1 cellular context compared by ENCODE assay signal in genomic region chr10:11715815-11716494, GRCh38.
TF ChIP-seq lines count a peak whose summit lies in the region.

No MANE protein-coding gene starts in this region.

TF ChIP-seq in HepG2, 621 proteins besides CTCF, POLR2A, EP300 and RAD21 (continued from another document and continues in another):
- TF ChIP-seq BRF2 (CRISPR knock-in tag; IDR thresholded peaks at IDR 0.05) (peak; percentile 63), ZNF18 (CRISPR knock-in tag; IDR thresholded peaks at IDR 0.05; ENCODE audit: insufficient replicate concordance) (peak; percentile 69), ARNT2 (CRISPR knock-in tag; IDR thresholded peaks at IDR 0.05; ENCODE audit: low read depth) (no peak), TCF7 (IDR thresholded peaks at IDR 0.05; ENCODE audit: low read depth) (peak; percentile 62), MTA1 (CRISPR knock-in tag; IDR thresholded peaks at IDR 0.05; ENCODE audit: borderline replicate concordance) (no peak; the same call in 1 of the 2 replicates), FOXA1 (IDR thresholded peaks at IDR 0.05) (peak; percentile 44; the same call in 1 of the 2 replicates), FOXA1 (CRISPR knock-in tag; IDR thresholded peaks at IDR 0.05) (peak; percentile 89), YEATS4 (CRISPR knock-in tag; IDR thresholded peaks at IDR 0.05; ENCODE audit: borderline replicate concordance) (peak; percentile 75; the same call in 1 of the 2 replicates), GRHL1 (CRISPR knock-in tag; conservative IDR thresholded peaks at IDR 0.05) (no peak), STAT5B (CRISPR knock-in tag; IDR thresholded peaks at IDR 0.05) (no peak; the same call in 1 of the 2 replicates), MEIS1 (CRISPR knock-in tag; IDR thresholded peaks at IDR 0.05; ENCODE audit: borderline replicate concordance) (peak; percentile 65; the same call in 1 of the 2 replicates), ZNF597 (CRISPR knock-in tag; IDR thresholded peaks at IDR 0.05) (no peak), ZXDC (CRISPR knock-in tag; IDR thresholded peaks at IDR 0.05) (peak; percentile 66; the same call in 1 of the 2 replicates), THAP7 (CRISPR knock-in tag; IDR thresholded peaks at IDR 0.05) (no peak), PRMT3 (CRISPR knock-in tag; IDR thresholded peaks at IDR 0.05; ENCODE audit: borderline replicate concordance, low read depth) (0 out of 2 replicates have a peak, but pooled peaks have one; percentile 51), ZBTB39 (CRISPR knock-in tag; IDR thresholded peaks at IDR 0.05) (peak; percentile 57; the same call in 1 of the 2 replicates), ZSCAN9 (CRISPR knock-in tag; IDR thresholded peaks at IDR 0.05; ENCODE audit: borderline replicate concordance) (no peak), GABPB1 (CRISPR knock-in tag; IDR thresholded peaks at IDR 0.05) (peak; percentile 38; the same call in 1 of the 2 replicates), ZNF780A (CRISPR knock-in tag; IDR thresholded peaks at IDR 0.05) (0 out of 2 replicates have a peak, but pooled peaks have one; percentile 44), REST (IDR thresholded peaks at IDR 0.05; ENCODE audit: borderline replicate concordance in 1 of 2, low read depth in 1 of 2, low read length in 2 of 2) (peak in 1 of 2 experiments; percentile 58; a peak in 1 of 4 replicates), ZNF879 (CRISPR knock-in tag; IDR thresholded peaks at IDR 0.05) (no peak), POLR2AphosphoS5 (IDR thresholded peaks at IDR 0.05; ENCODE audit: low read depth, low read length) (0 out of 2 replicates have a peak, but pooled peaks have one; percentile 13), ZNF138 (CRISPR knock-in tag; IDR thresholded peaks at IDR 0.05; ENCODE audit: low read depth) (no peak), MEIS2 (CRISPR knock-in tag; IDR thresholded peaks at IDR 0.05) (peak; percentile 95), MIER3 (CRISPR knock-in tag; IDR thresholded peaks at IDR 0.05; ENCODE audit: borderline replicate concordance) (peak; percentile 89), ZFP82 (CRISPR knock-in tag; IDR thresholded peaks at IDR 0.05; ENCODE audit: borderline replicate concordance) (peak; percentile 73; the same call in 1 of the 2 replicates), NFIB (CRISPR knock-in tag; IDR thresholded peaks at IDR 0.05; ENCODE audit: borderline replicate concordance) (no peak), NONO (IDR thresholded peaks at IDR 0.05) (no peak), NONO (CRISPR knock-in tag; conservative IDR thresholded peaks at IDR 0.05) (peak; percentile 67), GMEB1 (CRISPR knock-in tag; IDR thresholded peaks at IDR 0.05; ENCODE audit: borderline replicate concordance) (no peak; the same call in 1 of the 2 replicates), MLX (CRISPR knock-in tag; IDR thresholded peaks at IDR 0.05) (peak; percentile 79), ZNF556 (CRISPR knock-in tag; IDR thresholded peaks at IDR 0.05; ENCODE audit: borderline replicate concordance) (0 out of 2 replicates have a peak, but pooled peaks have one; percentile 80), ZFP36 (IDR thresholded peaks at IDR 0.05; ENCODE audit: borderline replicate concordance, low read depth, low read length, partially characterized antibody) (no peak), ZNF530 (CRISPR knock-in tag; IDR thresholded peaks at IDR 0.05; ENCODE audit: low read depth) (no peak), LBX2 (CRISPR knock-in tag; IDR thresholded peaks at IDR 0.05; ENCODE audit: borderline replicate concordance) (no peak)
